In the genomic region with DNA sequence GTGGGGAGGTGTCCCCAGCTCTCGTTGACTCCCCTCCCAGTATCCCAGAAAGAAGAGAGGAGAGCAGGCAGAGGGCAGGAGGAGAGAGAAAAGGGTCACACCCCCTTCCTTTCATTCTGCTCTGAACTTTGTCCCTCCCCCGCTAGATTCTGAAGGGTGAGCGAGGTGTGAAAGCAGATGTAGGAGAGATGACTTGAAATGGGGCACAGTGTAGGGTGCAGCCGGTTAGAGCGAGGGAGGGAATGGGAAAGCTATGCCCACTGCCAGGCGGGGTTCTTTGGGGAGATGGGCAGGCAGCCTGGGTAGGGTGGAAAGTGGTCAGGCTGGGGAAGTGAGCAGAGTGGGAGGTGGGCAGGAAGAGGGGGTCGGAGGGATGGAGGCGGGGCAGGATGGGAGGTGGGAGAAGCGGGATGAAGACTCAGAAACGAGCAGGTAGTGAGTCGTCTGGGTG, we compare ENCODE assay signal across 11 cellular contexts. TPM values are rescaled to one million over a fixed set of nuclear protein-coding genes. Genes with fewer than 3 reads are reported as not detected.
DNase-seq lines count a peak whose midpoint lies in the region; FAIRE-seq and TF ChIP-seq lines count a peak whose summit lies in the region.
"Had no signal": no experiment of that assay in that cellular context is flagged by ENCODE, and none has a peak within 500 bp of the region (broad histone marks: within the 10 kb centered on the region; RNA-seq: fewer than 3 reads in every experiment).

No MANE protein-coding gene starts in this region.

- no peak overlapping the region for H2AK5ac ChIP-seq in mesendoderm (ENCODE audit: low read length)

- H3K9ac ChIP-seq in ES-I3 (ENCODE audit: low read depth, low read length) (peak overlapping the region; percentile 46; the same call in 1 of the 2 replicates), mesendoderm (ENCODE audit: low read length) (no peak overlapping the region)

- H3K18ac ChIP-seq in mesendoderm (ENCODE audit: low read length): no peak overlapping the region

- CTCF ChIA-PET in A673 (lab: Charles Lee): interaction anchor here (0.5 to 1.5 kb wide), 4 partner anchors 13 to 454 kb away, joined by 3 to 12 read pairs (median 4); a partner anchor contains a TSS

- no peak overlapping the region for H2BK15ac ChIP-seq in mesendoderm (replicated peaks; ENCODE audit: low read depth)

- no peak overlapping the region for H3K27ac ChIP-seq in A673 (ENCODE audit: low read depth, low read length, poor library complexity, severe bottlenecking)
- no peak overlapping the region for H3K27ac ChIP-seq in mesendoderm (ENCODE audit: low read depth, low read length)
- H3K27ac ChIP-seq in SJCRH30: no peak overlapping the region
- H3K27ac ChIP-seq in tibial nerve: no peak overlapping the region
- H3K27ac ChIP-seq in substantia nigra (ENCODE audit: low read depth, low read length, poor library complexity, severe bottlenecking): no peak overlapping the region
- H3K27ac ChIP-seq: SJSA1 had no signal

- no TSS peak for BruUV-seq in A673 (replicated peaks; lab: Mats Ljungman, UMichigan)

- H3K27me3 ChIP-seq in A673 (replicated peaks; ENCODE audit: insufficient read depth, low read depth, low read length, poor library complexity) (peaks cover 3% of the 10 kb centered on the region), mesendoderm (ENCODE audit: insufficient read depth, low read length, poor library complexity) (peaks cover 26% of the 10 kb centered on the region), SJCRH30 (peaks cover 31% of the 10 kb centered on the region), tibial nerve (peaks cover 0 to 87% of the 10 kb centered on the region in 2 donors)

- peak overlapping the region; percentile 29 for H3K4me3 ChIP-seq in A673 (ENCODE audit: low read depth, low read length, poor library complexity, severe bottlenecking)
- no peak overlapping the region for H3K4me3 ChIP-seq in mesendoderm (ENCODE audit: low read length)
- no peak overlapping the region for H3K4me3 ChIP-seq in SJCRH30
- H3K4me3 ChIP-seq in tibial nerve: no peak overlapping the region
- H3K4me3 ChIP-seq: SJSA1 had no signal

- no peak overlapping the region for H4K5ac ChIP-seq in mesendoderm (ENCODE audit: low read length)

- TF ChIP-seq EP300 in tibial nerve (IDR thresholded peaks at IDR 0.05): no peak

- DNase-seq in A673 (ENCODE audit: low spot score) (no peak), mesendoderm (no peak), SJCRH30 (no peak), tibial nerve (ENCODE audit: low spot score in 2 of 2) (no peak), frontal cortex (ENCODE audit: low spot score in 2 of 2) (no peak), substantia nigra (lab: John Stamatoyannopoulos, UW) (no peak)

- TF ChIP-seq CTCF in A673 (conservative IDR thresholded peaks at IDR 0.05; ENCODE audit: low read depth, low read length) (no peak), brain (conservative IDR thresholded peaks at IDR 0.05) (no peak), tibial nerve (IDR thresholded peaks at IDR 0.05) (no peak)

- POLR2A ChIA-PET in A673 (lab: Charles Lee; ENCODE audit: low non-redundant PET): interaction anchor here (0.6 kb wide), 3 partner anchors 16 to 1117 kb away, joined by 3 read pairs; no protein-coding TSS in a partner anchor

- peak overlapping the region; percentile 28 for H3K4me2 ChIP-seq in mesendoderm (ENCODE audit: low read length)

- no peak overlapping the region for H4K8ac ChIP-seq in mesendoderm (ENCODE audit: low read depth, low read length)

- H3K56ac ChIP-seq in mesendoderm (ENCODE audit: low read length): no peak overlapping the region

- peaks cover 54% of the 10 kb centered on the region for H3K27me3 Mint-ChIP-seq in brain

- H3K9me3 Mint-ChIP-seq in brain: peaks cover 0 to 5% (median 0%) of the 10 kb centered on the region in 5 experiments

- H3K9me3 ChIP-seq in A673 (ENCODE audit: low read depth, low read length, poor library complexity, severe bottlenecking) (no peaks in the 10 kb centered on the region), ES-I3 (ENCODE audit: control insufficient read depth, insufficient read depth, low read length) (no peaks in the 10 kb centered on the region), SJCRH30 (replicated peaks) (no peaks in the 10 kb centered on the region), tibial nerve (no peaks in the 10 kb centered on the region)
- H3K9me3 ChIP-seq: SJSA1 had no signal

- H3K36me3 Mint-ChIP-seq in brain: no peaks in the 10 kb centered on the region

- H3K79me2 ChIP-seq in mesendoderm (ENCODE audit: control insufficient read depth, insufficient read depth, low read length): no peaks in the 10 kb centered on the region

- intact Hi-C loops in A673 (cut with micrococcal nuclease; ENCODE audit: unreplicated experiment): no loop called here

- no peak overlapping the region for H2BK5ac ChIP-seq in mesendoderm (ENCODE audit: low read length)

- peak overlapping the region in 4 of 5 experiments; percentile 45 to 94 (median 64) for H3K27ac Mint-ChIP-seq in brain

- H3K79me1 ChIP-seq in mesendoderm (ENCODE audit: low read length): no peaks in the 10 kb centered on the region

- H3K4me3 Mint-ChIP-seq in brain: peak overlapping the region in 4 of 5 experiments; percentile 60 to 79 (median 76)

- H3K4ac ChIP-seq in mesendoderm (ENCODE audit: low read depth, low read length): no peak overlapping the region

- TF ChIP-seq POLR2A in tibial nerve (IDR thresholded peaks at IDR 0.05): no peak

- H3K36me3 ChIP-seq in A673 (ENCODE audit: insufficient read depth, low read length, poor library complexity, severe bottlenecking): no peaks in the 10 kb centered on the region
- no peaks in the 10 kb centered on the region for H3K36me3 ChIP-seq in ES-I3 (ENCODE audit: insufficient read depth, low read length)
- no peaks in the 10 kb centered on the region for H3K36me3 ChIP-seq in mesendoderm (ENCODE audit: control insufficient read depth, insufficient read depth, low read length)
- no peaks in the 10 kb centered on the region for H3K36me3 ChIP-seq in SJCRH30
- no peaks in the 10 kb centered on the region for H3K36me3 ChIP-seq in tibial nerve
- H3K36me3 ChIP-seq: SJSA1 had no signal

- H3K4me1 ChIP-seq in A673 (ENCODE audit: insufficient read depth, low read length, poor library complexity, severe bottlenecking) (peaks cover 30% of the 10 kb centered on the region), ES-I3 (ENCODE audit: insufficient read depth, low read length) (no peaks in the 10 kb centered on the region), mesendoderm (ENCODE audit: control insufficient read depth, low read depth, low read length) (no peaks in the 10 kb centered on the region), SJCRH30 (no peaks in the 10 kb centered on the region), tibial nerve (peaks cover 0 to 26% (median 16%) of the 10 kb centered on the region in 4 donors)

- peaks cover 60% of the 10 kb centered on the region for H3K4me1 Mint-ChIP-seq in brain

- no peak overlapping the region for H2BK120ac ChIP-seq in mesendoderm (ENCODE audit: low read depth, low read length)

- WGBS in mesendoderm (ENCODE audit: extremely low coverage, insufficient coverage, low lambda C conversion rate): no CpG with 5 or more reads among the region's 11 CpGs
- WGBS in tibial nerve, 2 donors: 17 to 20% methylated on average over 11 of the region's 11 CpGs

- no peak overlapping the region for H3K23ac ChIP-seq in mesendoderm (ENCODE audit: low read length)

- FAIRE-seq in frontal cortex (lab: Jason Lieb, UNC): no peak

RNA-seq across cellular contexts. Expression of a gene that starts 11.6 kb away (rescaled TPM):
- 16.8 and 34.0 TPM in 2 replicates for total RNA-seq in A673 (2021)
- polyA plus RNA-seq in brain (ENCODE audit: insufficient read depth, low read depth, low replicate concordance): 122 TPM
- polyA plus RNA-seq in mesendoderm (2013, experiment 1 of 2): 8.5 TPM
- polyA plus RNA-seq in mesendoderm (2013, experiment 2 of 2): 8.9 TPM
- 18.2 and 20.3 TPM in 2 replicates for total RNA-seq in SJCRH30 (2014; rRNA removed; shearing (Covaris generic))
- total RNA-seq in tibial nerve: 100 to 1,000 TPM; 226 to 383 (median 285) TPM
- total RNA-seq in frontal cortex: 63.6 TPM

RNA-seq across cellular contexts. Expression of a gene that starts 12.9 kb away (rescaled TPM):
- total RNA-seq in A673 (2021) (not detected in 2 replicates), tibial nerve (not detected), frontal cortex (not detected)
- polyA plus RNA-seq in brain (ENCODE audit: insufficient read depth, low read depth, low replicate concordance): not detected
- not detected for polyA plus RNA-seq in mesendoderm (2013, experiment 1 of 2)
- polyA plus RNA-seq in mesendoderm (2013, experiment 2 of 2): 0.11 TPM
- not detected in 2 replicates for total RNA-seq in SJCRH30 (2014; rRNA removed; shearing (Covaris generic))
- total RNA-seq: fibroblast of lung, pulmonary artery endothelial cell, SJSA1 had no signal
- polyA plus RNA-seq: fibroblast of lung had no signal
